In genomic region chr7:130721486-130722277, GRCh38 we compare ENCODE assay signal across 8 cellular contexts. TPM values are rescaled to one million over a fixed set of nuclear protein-coding genes. Genes with fewer than 3 reads are reported as not detected.
A peak's percentile ranks its signal among the peaks of the same experiment; 100 is the strongest.
DNase-seq lines count a peak whose midpoint lies in the region; ATAC-seq and TF ChIP-seq lines count a peak whose summit lies in the region.

No MANE protein-coding gene starts in this region.

- no peaks in the 10 kb centered on the region for H3K36me3 ChIP-seq in parathyroid adenoma (ENCODE audit: control insufficient read depth, insufficient read depth, low read length)

- H3K9me3 ChIP-seq in parathyroid adenoma (ENCODE audit: control insufficient read depth, low read length): no peaks in the 10 kb centered on the region

- no peaks in the 10 kb centered on the region for H3K9me3 Mint-ChIP-seq in activated CD4-positive, alpha-beta T cell treated with anti-CD3 and anti-CD28 coated beads for 36 hours (ENCODE audit: low read depth)
- H3K9me3 Mint-ChIP-seq in WTC11: no peaks in the 10 kb centered on the region

- no peaks in the 10 kb centered on the region for H3K79me2 ChIP-seq in parathyroid adenoma

- TF ChIP-seq CTCF in WTC11 (IDR thresholded peaks at IDR 0.05): peak; percentile 20; the same call in 1 of the 2 replicates
- peak; percentile 68 for TF ChIP-seq CTCF in parathyroid adenoma (IDR thresholded peaks at IDR 0.05)

- H3K9ac ChIP-seq in parathyroid adenoma: no peak overlapping the region

- ATAC-seq in activated CD4-positive, alpha-beta T cell treated with anti-CD3 and anti-CD28 coated beads for 36 hours: no peak
- ATAC-seq in WTC11 (peak; percentile 97), GM18502 (IDR thresholded peaks at IDR 0.05; ENCODE audit: poor library complexity, unreplicated experiment) (no peak), GM19035 (IDR thresholded peaks at IDR 0.05; ENCODE audit: unreplicated experiment) (no peak)

- no peak overlapping the region for H3K27ac ChIP-seq in parathyroid adenoma

- no peaks in the 10 kb centered on the region for H3K4me1 ChIP-seq in parathyroid adenoma

- peak; percentile 52 for DNase-seq in activated CD4-positive, alpha-beta T cell treated with anti-CD3 and anti-CD28 coated beads for 36 hours
- no peak for DNase-seq in activated CD4-positive, alpha-beta T cell treated with anti-CD3 and anti-CD28 coated beads for 1 hour
- peak; percentile 73 for DNase-seq in NCI-H1092 (lab: John Stamatoyannopoulos, UW)
- DNase-seq in WTC11 (ENCODE audit: low spot score): peak; percentile 70
- DNase-seq in head of caudate nucleus: peak; percentile 44 to 89 (median 74)

- POLR2A ChIA-PET in activated CD4-positive, alpha-beta T cell treated with anti-CD3 and anti-CD28 coated beads for 36 hours (lab: Charles Lee): no interaction called here
- POLR2A ChIA-PET in WTC11 (lab: Charles Lee): no interaction called here

- no peaks in the 10 kb centered on the region for H3K27me3 ChIP-seq in parathyroid adenoma (ENCODE audit: control insufficient read depth, insufficient read depth, low read length)

- no peak overlapping the region for H3K4me3 ChIP-seq in parathyroid adenoma (ENCODE audit: low read depth, low read length)

- H3K36me3 Mint-ChIP-seq in activated CD4-positive, alpha-beta T cell treated with anti-CD3 and anti-CD28 coated beads for 36 hours (ENCODE audit: low read depth): no peaks in the 10 kb centered on the region
- H3K36me3 Mint-ChIP-seq in WTC11: no peaks in the 10 kb centered on the region

- H3K4me1 Mint-ChIP-seq in activated CD4-positive, alpha-beta T cell treated with anti-CD3 and anti-CD28 coated beads for 36 hours: no peaks in the 10 kb centered on the region
- H3K4me1 Mint-ChIP-seq in WTC11: peaks cover 10% of the 10 kb centered on the region

- no peak overlapping the region for H3K4me2 ChIP-seq in parathyroid adenoma (ENCODE audit: low read length)

- H3K27ac Mint-ChIP-seq in activated CD4-positive, alpha-beta T cell treated with anti-CD3 and anti-CD28 coated beads for 36 hours: no peak overlapping the region
- no peak overlapping the region for H3K27ac Mint-ChIP-seq in WTC11

- intact Hi-C loops in activated CD4-positive, alpha-beta T cell treated with anti-CD3 and anti-CD28 coated beads for 36 hours (cut with DNase I, micrococcal nuclease): loop anchor here in 1 of 2 experiments (10.0 kb wide), 1 partner anchor 477 kb away; no protein-coding TSS in a partner anchor
- intact Hi-C loops in head of caudate nucleus (cut with DNase I): loop anchor here (5.0 kb wide), 1 partner anchor 649 kb away; the partner anchor contains the start of gene KLHDC10

- CTCF ChIA-PET in activated CD4-positive, alpha-beta T cell treated with anti-CD3 and anti-CD28 coated beads for 36 hours (lab: Charles Lee): interaction anchor here (0.6 to 1.1 kb wide), 4 partner anchors 34 to 798 kb away, joined by 3 read pairs; no protein-coding TSS in a partner anchor
- CTCF ChIA-PET in WTC11 (lab: Charles Lee): interaction anchor here (0.5 to 1.4 kb wide), 6 partner anchors 37 to 650 kb away, joined by 3 to 7 read pairs (median 3); no protein-coding TSS in a partner anchor

- peaks cover 15% of the 10 kb centered on the region for H3K27me3 Mint-ChIP-seq in activated CD4-positive, alpha-beta T cell treated with anti-CD3 and anti-CD28 coated beads for 36 hours
- peaks cover 3% of the 10 kb centered on the region; the same call in 1 of the 2 replicates for H3K27me3 Mint-ChIP-seq in WTC11 (ENCODE audit: low read depth)

- H3K4me3 Mint-ChIP-seq in activated CD4-positive, alpha-beta T cell treated with anti-CD3 and anti-CD28 coated beads for 36 hours: no peak overlapping the region
- H3K4me3 Mint-ChIP-seq in WTC11: no peak overlapping the region

- H2AFZ ChIP-seq in parathyroid adenoma: no peak overlapping the region

TF ChIP-seq in WTC11, 78 proteins besides CTCF, POLR2A, EP300 and RAD21:
- no peak for TF ChIP-seq MAX (CRISPR knock-in tag; IDR thresholded peaks at IDR 0.05)
- no peak for TF ChIP-seq AFF4 (CRISPR knock-in tag; IDR thresholded peaks at IDR 0.05; ENCODE audit: borderline replicate concordance)
- TF ChIP-seq CREM (CRISPR knock-in tag; IDR thresholded peaks at IDR 0.05): no peak
- TF ChIP-seq NR1H2 (CRISPR knock-in tag; IDR thresholded peaks at IDR 0.05): no peak
- no peak for TF ChIP-seq NFATC4 (CRISPR knock-in tag; IDR thresholded peaks at IDR 0.05)
- no peak for TF ChIP-seq TEAD4 (CRISPR knock-in tag; IDR thresholded peaks at IDR 0.05)
- no peak for TF ChIP-seq RELA (CRISPR knock-in tag; IDR thresholded peaks at IDR 0.05; ENCODE audit: borderline replicate concordance)
- TF ChIP-seq JAZF1 (CRISPR knock-in tag; IDR thresholded peaks at IDR 0.05): no peak
- no peak for TF ChIP-seq FOXK1 (CRISPR knock-in tag; IDR thresholded peaks at IDR 0.05)
- no peak for TF ChIP-seq SMAD3 (CRISPR knock-in tag; IDR thresholded peaks at IDR 0.05; ENCODE audit: borderline replicate concordance)
- no peak for TF ChIP-seq ZNF138 (CRISPR knock-in tag; conservative IDR thresholded peaks at IDR 0.05)
- no peak for TF ChIP-seq RORB (CRISPR knock-in tag; IDR thresholded peaks at IDR 0.05)

RNA-seq across cellular contexts. Expression of gene KLF14, which starts 12.3 kb away (rescaled TPM):
- not detected for total RNA-seq in activated CD4-positive, alpha-beta T cell treated with anti-CD3 and anti-CD28 coated beads for 36 hours
- total RNA-seq in WTC11 (2021): not detected in 3 replicates

RNA-seq across cellular contexts. Expression of gene TSGA13, which starts 35.3 kb away (rescaled TPM):
- total RNA-seq in activated CD4-positive, alpha-beta T cell treated with anti-CD3 and anti-CD28 coated beads for 36 hours: not detected
- total RNA-seq in WTC11 (2021): not detected in 3 replicates

RNA-seq across cellular contexts. Expression of gene COPG2, which starts 53.1 kb away (rescaled TPM):
- 10 to 100 TPM; 23.5 to 25.9 TPM for total RNA-seq in activated CD4-positive, alpha-beta T cell treated with anti-CD3 and anti-CD28 coated beads for 36 hours
- total RNA-seq in WTC11 (2021): 50.9 to 68.4 TPM (median 64.9 TPM) in 3 replicates
